ENCODE assay signal across 10 cellular contexts in the genomic region with DNA sequence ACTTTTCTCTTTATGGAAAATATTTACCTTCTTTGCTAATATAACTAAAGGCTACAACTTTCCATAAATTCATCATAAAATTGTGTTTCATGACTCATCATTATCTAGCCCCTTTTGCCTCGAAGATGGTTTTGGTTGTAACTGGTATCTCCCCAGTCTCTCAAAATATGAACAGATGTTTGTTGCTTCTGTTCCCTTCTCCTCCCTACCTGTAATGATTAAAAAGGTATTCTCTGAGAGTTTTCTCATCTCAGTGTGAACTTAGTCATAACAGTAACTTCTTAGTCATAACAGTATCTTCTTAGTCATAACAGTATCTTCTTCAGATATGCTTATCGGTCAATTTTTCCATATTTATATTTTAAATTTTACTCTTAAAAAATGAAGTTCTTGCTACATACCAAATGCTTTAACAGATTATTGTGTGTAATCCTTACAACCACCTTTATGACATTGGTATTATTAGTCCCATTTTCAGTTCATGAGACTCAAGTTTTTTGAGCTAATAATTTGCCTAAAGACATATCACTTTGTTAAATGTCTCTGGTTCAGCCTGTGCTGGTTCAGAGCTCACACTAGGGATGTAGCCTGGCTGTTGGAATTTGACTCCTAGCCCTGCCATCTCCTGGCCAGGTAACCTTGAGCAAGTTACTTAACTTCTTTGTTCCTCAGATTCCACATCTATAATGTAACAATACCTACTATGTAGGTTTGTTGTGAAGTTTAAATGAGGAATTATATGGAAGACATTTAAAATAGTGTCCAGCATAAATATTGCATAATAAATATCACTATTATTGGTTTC. TPM values are rescaled to one million over a fixed set of nuclear protein-coding genes. Genes with fewer than 3 reads are reported as not detected.
DNase-seq lines count a peak whose midpoint lies in the region; ATAC-seq and TF ChIP-seq lines count a peak whose summit lies in the region.
"Had no signal": no experiment of that assay in that cellular context is flagged by ENCODE, and none has a peak within 500 bp of the region (broad histone marks: within the 10 kb centered on the region; RNA-seq: fewer than 3 reads in every experiment).

No MANE protein-coding gene starts in this region.

- peaks cover 17% of the 10 kb centered on the region for H3K4me1 Mint-ChIP-seq in activated naive CD8-positive, alpha-beta T cell (ENCODE audit: low read depth)

- intact Hi-C loops in spleen (cut with DNase I; ENCODE audit: low total_unique reads) = loop anchor here (10.0 kb wide), 1 partner anchor 524 kb away; no protein-coding TSS in a partner anchor

- no peaks in the 10 kb centered on the region for H3K36me3 ChIP-seq in spleen

- WGBS in spleen, 5 donors = 68 to 76% (median 70%) methylated on average over 2 of the region's 2 CpGs

- H3K27ac Mint-ChIP-seq in activated naive CD8-positive, alpha-beta T cell = peak overlapping the region; percentile 86

- no peak for TF ChIP-seq POLR2A in spleen (IDR thresholded peaks at IDR 0.05)

- ATAC-seq in GM18502 (IDR thresholded peaks at IDR 0.05; ENCODE audit: poor library complexity, unreplicated experiment) (peak; percentile 97), GM19468 (IDR thresholded peaks at IDR 0.05; ENCODE audit: extremely low read depth, unreplicated experiment) (peak; percentile 68), HG03064 (IDR thresholded peaks at IDR 0.05; ENCODE audit: low read depth, unreplicated experiment) (peak; percentile 93)

- no peak for TF ChIP-seq CTCF in spleen (IDR thresholded peaks at IDR 0.05 in 8 of 11, conservative IDR thresholded peaks at IDR 0.05 in 3 of 11)

- no peaks in the 10 kb centered on the region for H3K27me3 Mint-ChIP-seq in activated naive CD8-positive, alpha-beta T cell

- H3K27me3 ChIP-seq in spleen (replicated peaks in 1 of 7) = no peaks in the 10 kb centered on the region

- DNase-seq in GDM1 (lab: John Stamatoyannopoulos, UW) = no peak
- no peak for DNase-seq in spleen
- DNase-seq in cortex of kidney (lab: John Stamatoyannopoulos, UW) = no peak
- no peak for DNase-seq in LoVo (ENCODE audit: low spot score)
- DNase-seq: DND-41, kidney had no signal

- peaks cover 2% of the 10 kb centered on the region for H3K36me3 Mint-ChIP-seq in activated naive CD8-positive, alpha-beta T cell

- no peak overlapping the region for H3K4me3 Mint-ChIP-seq in activated naive CD8-positive, alpha-beta T cell

- H3K4me1 ChIP-seq in spleen = no peaks in the 10 kb centered on the region

- no peak overlapping the region for H3K27ac ChIP-seq in spleen

- H3K9me3 Mint-ChIP-seq in activated naive CD8-positive, alpha-beta T cell (ENCODE audit: low read depth) = no peaks in the 10 kb centered on the region

- no peak overlapping the region for H3K4me3 ChIP-seq in spleen

- no peaks in the 10 kb centered on the region for H3K9me3 ChIP-seq in spleen

RNA-seq across cellular contexts. Expression of a gene that starts 32.6 kb away (rescaled TPM):
- 100 to 1,000 TPM in 1 of 7 donors, 10 to 100 TPM in 6; 42.1 to 101 (median 66.2) TPM for total RNA-seq in spleen
- polyA plus RNA-seq in spleen = 10 to 100 TPM in 1 of 3 donors, 1 to 10 TPM in 2; 3.1 to 14.7 (median 5.9) TPM
